Comparison of ENCODE assay signal across 9 cellular contexts in the genomic region with DNA sequence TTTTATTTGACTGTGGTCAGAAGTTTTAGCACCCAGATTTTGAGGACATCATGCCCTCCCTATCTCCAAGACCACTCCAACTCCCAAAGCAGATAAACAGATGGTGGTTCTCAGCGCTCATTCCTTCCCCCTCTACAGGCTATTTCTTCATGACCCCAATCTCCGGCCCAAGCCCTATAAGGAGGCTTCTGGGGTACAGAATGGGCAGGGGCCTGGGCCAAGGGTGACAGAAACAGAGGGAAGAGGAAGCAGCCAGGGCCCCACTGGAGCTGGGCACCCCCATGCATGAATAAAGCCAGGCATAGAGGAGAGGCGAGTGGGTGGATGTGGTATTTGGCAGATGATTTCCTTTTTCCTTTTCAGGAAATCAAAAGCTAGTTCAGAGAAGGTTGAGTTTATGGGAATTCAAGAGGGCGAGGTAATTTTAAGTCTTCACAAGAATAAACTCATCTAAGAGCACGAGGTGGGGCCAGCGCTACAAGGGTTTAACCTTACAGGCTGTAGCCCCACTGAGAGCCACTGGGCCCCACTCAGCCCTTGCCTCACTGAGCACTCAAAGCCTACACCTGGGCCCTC.
A peak's percentile ranks its signal among the peaks of the same experiment; 100 is the strongest.
DNase-seq lines count a peak whose midpoint lies in the region; ATAC-seq, FAIRE-seq and TF ChIP-seq lines count a peak whose summit lies in the region.
"Had no signal": no experiment of that assay in that cellular context is flagged by ENCODE, and none has a peak within 500 bp of the region (broad histone marks: within the 10 kb centered on the region; RNA-seq: fewer than 3 reads in every experiment).

No MANE protein-coding gene starts in this region.

- peaks cover 3% of the 10 kb centered on the region for H3K36me3 Mint-ChIP-seq in activated naive CD8-positive, alpha-beta T cell treated with anti-CD3 and anti-CD28 coated beads, Interleukin-2, amount 10 ng/mL, durations not matched to agents 7 days and 5 days
- H3K36me3 Mint-ChIP-seq in osteocyte (ENCODE audit: unreplicated experiment) = peaks cover 5% of the 10 kb centered on the region
- H3K36me3 Mint-ChIP-seq in WTC11 = no peaks in the 10 kb centered on the region

- peak; percentile 33 for DNase-seq in KBM-7
- no peak for DNase-seq in activated naive CD8-positive, alpha-beta T cell treated with anti-CD3 and anti-CD28 coated beads, Interleukin-2, amount 10 ng/mL, durations not matched to agents 7 days and 5 days
- DNase-seq in osteocyte (ENCODE audit: extremely low spot score, unreplicated experiment) = peak; percentile 56
- no peak for DNase-seq in WTC11 (ENCODE audit: low spot score)
- no peak for DNase-seq in RCC 7860 (ENCODE audit: low spot score)
- DNase-seq in urothelium cell line (ENCODE audit: low spot score) = no peak

- no peak overlapping the region for H3K4me3 ChIP-seq in BLaER1
- H3K4me3 ChIP-seq: GM23338 had no signal

- H3K27me3 ChIP-seq in BLaER1 = no peaks in the 10 kb centered on the region

- no peak overlapping the region; the same call in 1 of the 2 replicates for H3K27ac ChIP-seq in BLaER1

- H3K4me3 Mint-ChIP-seq in activated naive CD8-positive, alpha-beta T cell treated with anti-CD3 and anti-CD28 coated beads, Interleukin-2, amount 10 ng/mL, durations not matched to agents 7 days and 5 days = peak overlapping the region; percentile 20
- H3K4me3 Mint-ChIP-seq in osteocyte (ENCODE audit: unreplicated experiment) (no peak overlapping the region), WTC11 (no peak overlapping the region)
- H3K4me3 Mint-ChIP-seq: GM23338 had no signal

- peak; percentile 38 for ATAC-seq in activated naive CD8-positive, alpha-beta T cell treated with anti-CD3 and anti-CD28 coated beads, Interleukin-2, amount 10 ng/mL, durations not matched to agents 7 days and 5 days (ENCODE audit: low read depth)
- ATAC-seq in WTC11 (no peak), HG03135 (IDR thresholded peaks at IDR 0.05; ENCODE audit: unreplicated experiment) (no peak)
- ATAC-seq: GM23338 had no signal

- H3K4me1 ChIP-seq in BLaER1 = peaks cover 20% of the 10 kb centered on the region

- H3K9ac ChIP-seq in BLaER1 = no peak overlapping the region

- H3K9me3 ChIP-seq in BLaER1 = no peaks in the 10 kb centered on the region

- peak overlapping the region; percentile 60 for H3K4me2 ChIP-seq in BLaER1
- H3K4me2 ChIP-seq: GM23338 had no signal

- TF ChIP-seq CTCF in osteocyte (IDR thresholded peaks at IDR 0.05) (no peak), WTC11 (IDR thresholded peaks at IDR 0.05) (no peak)

- no peak for FAIRE-seq in RCC 7860 (lab: Jason Lieb, UNC)
- no peak for FAIRE-seq in urothelium cell line (lab: Jason Lieb, UNC)

- peaks cover 34% of the 10 kb centered on the region for H3K4me1 Mint-ChIP-seq in activated naive CD8-positive, alpha-beta T cell treated with anti-CD3 and anti-CD28 coated beads, Interleukin-2, amount 10 ng/mL, durations not matched to agents 7 days and 5 days
- peaks cover 37% of the 10 kb centered on the region for H3K4me1 Mint-ChIP-seq in osteocyte (ENCODE audit: unreplicated experiment)
- H3K4me1 Mint-ChIP-seq in WTC11 = peaks cover 9% of the 10 kb centered on the region
- H3K4me1 Mint-ChIP-seq: GM23338 had no signal

- CTCF ChIA-PET in WTC11 (lab: Charles Lee) = no interaction called here

- H3K9me3 Mint-ChIP-seq in activated naive CD8-positive, alpha-beta T cell treated with anti-CD3 and anti-CD28 coated beads, Interleukin-2, amount 10 ng/mL, durations not matched to agents 7 days and 5 days = peaks cover 1% of the 10 kb centered on the region
- H3K9me3 Mint-ChIP-seq in osteocyte (ENCODE audit: unreplicated experiment) = no peaks in the 10 kb centered on the region
- H3K9me3 Mint-ChIP-seq in WTC11 = no peaks in the 10 kb centered on the region
- H3K9me3 Mint-ChIP-seq: GM23338 had no signal

- H3K27me3 Mint-ChIP-seq in activated naive CD8-positive, alpha-beta T cell treated with anti-CD3 and anti-CD28 coated beads, Interleukin-2, amount 10 ng/mL, durations not matched to agents 7 days and 5 days = no peaks in the 10 kb centered on the region
- no peaks in the 10 kb centered on the region for H3K27me3 Mint-ChIP-seq in osteocyte (ENCODE audit: unreplicated experiment)
- no peaks in the 10 kb centered on the region for H3K27me3 Mint-ChIP-seq in WTC11 (ENCODE audit: low read depth)

- H3K27ac Mint-ChIP-seq in activated naive CD8-positive, alpha-beta T cell treated with anti-CD3 and anti-CD28 coated beads, Interleukin-2, amount 10 ng/mL, durations not matched to agents 7 days and 5 days = peak overlapping the region; percentile 86
- H3K27ac Mint-ChIP-seq in osteocyte (ENCODE audit: unreplicated experiment) = no peak overlapping the region
- no peak overlapping the region for H3K27ac Mint-ChIP-seq in WTC11
- H3K27ac Mint-ChIP-seq: GM23338 had no signal

- no peaks in the 10 kb centered on the region for H3K36me3 ChIP-seq in BLaER1

- in situ Hi-C loops in KBM-7 (cut with MboI; ENCODE audit: low pct_unique_long_range_greater_than_20kb, low sequenced_read_pairs) = no loop called here

- H4K20me1 ChIP-seq in BLaER1 = no peaks in the 10 kb centered on the region

- POLR2A ChIA-PET in activated naive CD8-positive, alpha-beta T cell treated with anti-CD3 and anti-CD28 coated beads, Interleukin-2, amount 10 ng/mL, durations not matched to agents 7 days and 5 days (lab: Charles Lee) = no interaction called here
- POLR2A ChIA-PET in WTC11 (lab: Charles Lee) = no interaction called here

TF ChIP-seq in WTC11, 78 proteins besides CTCF, POLR2A, EP300 and RAD21:
- TF ChIP-seq, protein P1, sequence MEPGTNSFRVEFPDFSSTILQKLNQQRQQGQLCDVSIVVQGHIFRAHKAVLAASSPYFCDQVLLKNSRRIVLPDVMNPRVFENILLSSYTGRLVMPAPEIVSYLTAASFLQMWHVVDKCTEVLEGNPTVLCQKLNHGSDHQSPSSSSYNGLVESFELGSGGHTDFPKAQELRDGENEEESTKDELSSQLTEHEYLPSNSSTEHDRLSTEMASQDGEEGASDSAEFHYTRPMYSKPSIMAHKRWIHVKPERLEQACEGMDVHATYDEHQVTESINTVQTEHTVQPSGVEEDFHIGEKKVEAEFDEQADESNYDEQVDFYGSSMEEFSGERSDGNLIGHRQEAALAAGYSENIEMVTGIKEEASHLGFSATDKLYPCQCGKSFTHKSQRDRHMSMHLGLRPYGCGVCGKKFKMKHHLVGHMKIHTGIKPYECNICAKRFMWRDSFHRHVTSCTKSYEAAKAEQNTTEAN (CRISPR knock-in tag; IDR thresholded peaks at IDR 0.05) = no peak
- TF ChIP-seq ATF1 (CRISPR knock-in tag; IDR thresholded peaks at IDR 0.05) (no peak), JUN (CRISPR knock-in tag; IDR thresholded peaks at IDR 0.05) (no peak), FOXK1 (CRISPR knock-in tag; IDR thresholded peaks at IDR 0.05) (no peak), ZNF317 (CRISPR knock-in tag; IDR thresholded peaks at IDR 0.05; ENCODE audit: borderline replicate concordance, low read depth) (no peak), JAZF1 (CRISPR knock-in tag; IDR thresholded peaks at IDR 0.05) (no peak)
- TF ChIP-seq, protein P2, sequence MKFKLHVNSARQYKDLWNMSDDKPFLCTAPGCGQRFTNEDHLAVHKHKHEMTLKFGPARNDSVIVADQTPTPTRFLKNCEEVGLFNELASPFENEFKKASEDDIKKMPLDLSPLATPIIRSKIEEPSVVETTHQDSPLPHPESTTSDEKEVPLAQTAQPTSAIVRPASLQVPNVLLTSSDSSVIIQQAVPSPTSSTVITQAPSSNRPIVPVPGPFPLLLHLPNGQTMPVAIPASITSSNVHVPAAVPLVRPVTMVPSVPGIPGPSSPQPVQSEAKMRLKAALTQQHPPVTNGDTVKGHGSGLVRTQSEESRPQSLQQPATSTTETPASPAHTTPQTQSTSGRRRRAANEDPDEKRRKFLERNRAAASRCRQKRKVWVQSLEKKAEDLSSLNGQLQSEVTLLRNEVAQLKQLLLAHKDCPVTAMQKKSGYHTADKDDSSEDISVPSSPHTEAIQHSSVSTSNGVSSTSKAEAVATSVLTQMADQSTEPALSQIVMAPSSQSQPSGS (CRISPR knock-in tag; IDR thresholded peaks at IDR 0.05; ENCODE audit: borderline replicate concordance, low read depth) = no peak
- TF ChIP-seq, protein P3, sequence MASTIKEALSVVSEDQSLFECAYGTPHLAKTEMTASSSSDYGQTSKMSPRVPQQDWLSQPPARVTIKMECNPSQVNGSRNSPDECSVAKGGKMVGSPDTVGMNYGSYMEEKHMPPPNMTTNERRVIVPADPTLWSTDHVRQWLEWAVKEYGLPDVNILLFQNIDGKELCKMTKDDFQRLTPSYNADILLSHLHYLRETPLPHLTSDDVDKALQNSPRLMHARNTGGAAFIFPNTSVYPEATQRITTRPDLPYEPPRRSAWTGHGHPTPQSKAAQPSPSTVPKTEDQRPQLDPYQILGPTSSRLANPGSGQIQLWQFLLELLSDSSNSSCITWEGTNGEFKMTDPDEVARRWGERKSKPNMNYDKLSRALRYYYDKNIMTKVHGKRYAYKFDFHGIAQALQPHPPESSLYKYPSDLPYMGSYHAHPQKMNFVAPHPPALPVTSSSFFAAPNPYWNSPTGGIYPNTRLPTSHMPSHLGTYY (CRISPR knock-in tag; IDR thresholded peaks at IDR 0.05) = no peak

Comparison
In these comparisons a context has a peak if more than half of its experiments do, and no peak if none do; other contexts are left out.
1. DNase-seq: peak in KBM-7 (single experiment) and osteocyte (single experiment); none in activated naive CD8-positive, alpha-beta T cell treated with anti-CD3 and anti-CD28 coated beads, Interleukin-2, amount 10 ng/mL, durations not matched to agents 7 days and 5 days (single experiment), WTC11 (single experiment), RCC 7860 (single experiment) and urothelium cell line (single experiment).